In genomic region chr19:40598121-40598917, GRCh38 we compare ENCODE assay signal across 1 cellular context.
TF ChIP-seq lines count a peak whose summit lies in the region.

No MANE protein-coding gene starts in this region.

TF ChIP-seq in K562, 482 proteins besides CTCF, POLR2A, EP300 and RAD21 (continued from another document):
- TF ChIP-seq CCNT2 (IDR thresholded peaks at IDR 0.05; ENCODE audit: borderline replicate concordance, extremely low read depth, insufficient read length, low read depth, low read length): peak; percentile 48
